ENCODE assay signal across 12 cellular contexts in the genomic region with DNA sequence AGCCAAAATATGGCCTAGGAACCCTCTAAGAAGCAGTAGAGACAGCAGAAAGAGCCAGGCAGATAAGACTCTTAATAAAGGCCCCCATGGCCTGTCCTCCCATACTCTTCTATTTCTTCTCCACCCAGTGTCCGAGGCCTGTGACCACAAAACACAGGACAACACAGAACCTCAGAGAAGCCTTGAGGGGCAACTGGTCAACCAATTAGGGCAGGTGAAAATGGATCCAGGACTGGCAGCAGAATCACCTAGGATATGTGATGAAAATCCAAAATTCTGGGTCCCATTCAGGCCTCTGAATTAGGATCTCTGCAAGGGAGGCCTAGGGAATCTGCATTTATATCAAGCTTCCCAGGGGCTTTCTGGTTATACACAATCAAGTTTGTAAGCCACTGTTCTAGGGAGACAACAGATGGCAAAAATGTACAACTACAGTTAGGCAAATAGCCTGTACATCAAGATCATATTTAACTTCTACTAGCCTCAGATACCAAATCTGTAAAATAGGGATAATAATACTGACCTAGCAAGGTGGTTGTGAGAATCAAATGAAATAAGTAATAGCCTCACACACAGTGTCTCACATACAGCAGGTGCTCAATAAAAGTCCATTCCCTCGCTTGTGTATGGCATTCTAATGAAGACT. TPM values are rescaled to one million over a fixed set of nuclear protein-coding genes. Genes with fewer than 3 reads are reported as not detected.
DNase-seq lines count a peak whose midpoint lies in the region; ATAC-seq and FAIRE-seq lines count a peak whose summit lies in the region.
"Had no signal": no experiment of that assay in that cellular context is flagged by ENCODE, and none has a peak within 500 bp of the region (broad histone marks: within the 10 kb centered on the region; RNA-seq: fewer than 3 reads in every experiment).

No MANE protein-coding gene starts in this region.

- peaks cover 28 to 95% (median 88%) of the 10 kb centered on the region in 10 experiments for H3K4me1 ChIP-seq in BLaER1 treated with 17β-estradiol and CSF1 and Interleukin-3, amounts not matched to agents 10 nM and 100 nM
- H3K4me1 ChIP-seq in muscle layer of duodenum (ENCODE audit: control insufficient read depth in 1 of 2, insufficient read depth in 2 of 2, low read length in 2 of 2): peaks cover 0 to 14% of the 10 kb centered on the region in 2 donors
- H3K4me1 ChIP-seq: parathyroid adenoma had no signal

- DNase-seq in GM19239 (ENCODE audit: insufficient read length, low spot score) (no peak), T1000 (lab: John Stamatoyannopoulos, UW) (no peak), NCI-H69 (lab: John Stamatoyannopoulos, UW) (no peak), germinal center (ENCODE audit: low spot score) (no peak)
- no peak for DNase-seq in activated T-helper 2 cell treated with anti-CD3 and anti-CD28 coated beads, Interferon-gamma antibody, Interleukin-2, Interleukin-4, amounts not matched to agents 10 μg/mL and 5 μg/mL and 100 μg/mL, durations not matched to agents 14 hours and 24 hours and 36 hours (ENCODE audit: low spot score)
- DNase-seq: hippocampal formation, NCI-H2171 had no signal

- peak overlapping the region; percentile 98 for H3K27ac Mint-ChIP-seq in activated T-helper 2 cell treated with anti-CD3 and anti-CD28 coated beads, Interferon-gamma antibody, Interleukin-2, Interleukin-4, amounts not matched to agents 10 μg/mL and 5 μg/mL and 100 μg/mL, durations not matched to agents 14 hours and 24 hours and 36 hours

- no peak overlapping the region for H3K4me3 ChIP-seq in BLaER1 treated with 17β-estradiol and CSF1 and Interleukin-3, amounts not matched to agents 10 nM and 100 nM
- H3K4me3 ChIP-seq in muscle layer of duodenum (ENCODE audit: low read depth in 1 of 2, low read length in 2 of 2): no peak overlapping the region

- H3K4me3 Mint-ChIP-seq in activated T-helper 2 cell treated with anti-CD3 and anti-CD28 coated beads, Interferon-gamma antibody, Interleukin-2, Interleukin-4, amounts not matched to agents 10 μg/mL and 5 μg/mL and 100 μg/mL, durations not matched to agents 14 hours and 24 hours and 36 hours (ENCODE audit: low read depth): peak overlapping the region; percentile 47
- H3K4me3 Mint-ChIP-seq: brain had no signal

- intact Hi-C loops in activated T-helper 2 cell treated with anti-CD3 and anti-CD28 coated beads, Interferon-gamma antibody, Interleukin-2, Interleukin-4, amounts not matched to agents 10 μg/mL and 5 μg/mL and 100 μg/mL, durations not matched to agents 14 hours and 24 hours and 36 hours (cut with micrococcal nuclease): loop anchor here (1.0 kb wide), 1 partner anchor 58 kb away; no protein-coding TSS in a partner anchor

- no peaks in the 10 kb centered on the region for H3K27me3 ChIP-seq in BLaER1 treated with 17β-estradiol and CSF1 and Interleukin-3, amounts not matched to agents 10 nM and 100 nM
- no peaks in the 10 kb centered on the region for H3K27me3 ChIP-seq in muscle layer of duodenum (ENCODE audit: low read depth, low read length)

- H3K9me3 Mint-ChIP-seq in activated T-helper 2 cell treated with anti-CD3 and anti-CD28 coated beads, Interferon-gamma antibody, Interleukin-2, Interleukin-4, amounts not matched to agents 10 μg/mL and 5 μg/mL and 100 μg/mL, durations not matched to agents 14 hours and 24 hours and 36 hours: peaks cover 6% of the 10 kb centered on the region

- H3K9ac ChIP-seq in BLaER1 treated with 17β-estradiol and CSF1 and Interleukin-3, amounts not matched to agents 10 nM and 100 nM: peak overlapping the region in 3 of 11 experiments; percentile 5 to 59 (median 53); a peak in 5 of 22 replicates
- H3K9ac ChIP-seq: parathyroid adenoma had no signal

- no peak for ATAC-seq in HG03342 (IDR thresholded peaks at IDR 0.05; ENCODE audit: unreplicated experiment)

- peak overlapping the region in 9 of 11 experiments; percentile 37 to 82 (median 78); a peak in 17 of 22 replicates for H3K4me2 ChIP-seq in BLaER1 treated with 17β-estradiol and CSF1 and Interleukin-3, amounts not matched to agents 10 nM and 100 nM

- H4K20me1 ChIP-seq in BLaER1 treated with 17β-estradiol and CSF1 and Interleukin-3, amounts not matched to agents 10 nM and 100 nM: 0 out of 22 replicates have a peak, but pooled peaks cover 0 to 7% (median 0%) of the 10 kb centered on the region in 11 experiments

- H3K27ac ChIP-seq in BLaER1 treated with 17β-estradiol and CSF1 and Interleukin-3, amounts not matched to agents 10 nM and 100 nM: peak overlapping the region; percentile 3 to 93 (median 62); a peak in 18 of 22 replicates
- peak overlapping the region; percentile 5 for H3K27ac ChIP-seq in muscle layer of duodenum (ENCODE audit: low read length)
- H3K27ac ChIP-seq: parathyroid adenoma had no signal

- peak; percentile 45 for FAIRE-seq in GM19239 (lab: Jason Lieb, UNC)

- peaks cover 57% of the 10 kb centered on the region for H3K36me3 Mint-ChIP-seq in activated T-helper 2 cell treated with anti-CD3 and anti-CD28 coated beads, Interferon-gamma antibody, Interleukin-2, Interleukin-4, amounts not matched to agents 10 μg/mL and 5 μg/mL and 100 μg/mL, durations not matched to agents 14 hours and 24 hours and 36 hours (ENCODE audit: low read depth)

- H3K36me3 ChIP-seq in BLaER1 treated with 17β-estradiol and CSF1 and Interleukin-3, amounts not matched to agents 10 nM and 100 nM: peaks cover 0 to 47% (median 7%) of the 10 kb centered on the region in 11 experiments; a peak in 10 of 22 replicates
- H3K36me3 ChIP-seq in muscle layer of duodenum (ENCODE audit: control insufficient read depth in 1 of 2, insufficient read depth in 2 of 2, low read length in 2 of 2): no peaks in the 10 kb centered on the region

- H3K9me3 ChIP-seq in BLaER1 treated with 17β-estradiol and CSF1 and Interleukin-3, amounts not matched to agents 10 nM and 100 nM (replicated peaks in 1 of 11): peaks cover 0 to 10% (median 0%) of the 10 kb centered on the region in 11 experiments; a peak in 4 of 22 replicates
- H3K9me3 ChIP-seq in muscle layer of duodenum (ENCODE audit: control insufficient read depth in 1 of 2, low read length in 2 of 2): no peaks in the 10 kb centered on the region

- peaks cover 81% of the 10 kb centered on the region for H3K4me1 Mint-ChIP-seq in activated T-helper 2 cell treated with anti-CD3 and anti-CD28 coated beads, Interferon-gamma antibody, Interleukin-2, Interleukin-4, amounts not matched to agents 10 μg/mL and 5 μg/mL and 100 μg/mL, durations not matched to agents 14 hours and 24 hours and 36 hours (ENCODE audit: low read depth)
- H3K4me1 Mint-ChIP-seq: brain had no signal

- no peaks in the 10 kb centered on the region for H3K27me3 Mint-ChIP-seq in activated T-helper 2 cell treated with anti-CD3 and anti-CD28 coated beads, Interferon-gamma antibody, Interleukin-2, Interleukin-4, amounts not matched to agents 10 μg/mL and 5 μg/mL and 100 μg/mL, durations not matched to agents 14 hours and 24 hours and 36 hours (ENCODE audit: low read depth)
- H3K27me3 Mint-ChIP-seq: brain had no signal

RNA-seq across cellular contexts. Expression of gene RAB27A, which starts 10.4 kb away (rescaled TPM):
- 72.3 and 74.4 TPM in 2 replicates for total RNA-seq in activated T-helper 2 cell treated with anti-CD3 and anti-CD28 coated beads, Interferon-gamma antibody, Interleukin-2, Interleukin-4, amounts not matched to agents 10 μg/mL and 5 μg/mL and 100 μg/mL, durations not matched to agents 14 hours and 24 hours and 36 hours

RNA-seq across cellular contexts. Expression of gene PIGBOS1, which starts 39.7 kb away (rescaled TPM):
- total RNA-seq in activated T-helper 2 cell treated with anti-CD3 and anti-CD28 coated beads, Interferon-gamma antibody, Interleukin-2, Interleukin-4, amounts not matched to agents 10 μg/mL and 5 μg/mL and 100 μg/mL, durations not matched to agents 14 hours and 24 hours and 36 hours: 9.5 and 12.3 TPM in 2 replicates

RNA-seq across cellular contexts. Expression of gene PIGB, which starts 39.8 kb away (rescaled TPM):
- 19.7 and 21.0 TPM in 2 replicates for total RNA-seq in activated T-helper 2 cell treated with anti-CD3 and anti-CD28 coated beads, Interferon-gamma antibody, Interleukin-2, Interleukin-4, amounts not matched to agents 10 μg/mL and 5 μg/mL and 100 μg/mL, durations not matched to agents 14 hours and 24 hours and 36 hours
